In the genomic region with DNA sequence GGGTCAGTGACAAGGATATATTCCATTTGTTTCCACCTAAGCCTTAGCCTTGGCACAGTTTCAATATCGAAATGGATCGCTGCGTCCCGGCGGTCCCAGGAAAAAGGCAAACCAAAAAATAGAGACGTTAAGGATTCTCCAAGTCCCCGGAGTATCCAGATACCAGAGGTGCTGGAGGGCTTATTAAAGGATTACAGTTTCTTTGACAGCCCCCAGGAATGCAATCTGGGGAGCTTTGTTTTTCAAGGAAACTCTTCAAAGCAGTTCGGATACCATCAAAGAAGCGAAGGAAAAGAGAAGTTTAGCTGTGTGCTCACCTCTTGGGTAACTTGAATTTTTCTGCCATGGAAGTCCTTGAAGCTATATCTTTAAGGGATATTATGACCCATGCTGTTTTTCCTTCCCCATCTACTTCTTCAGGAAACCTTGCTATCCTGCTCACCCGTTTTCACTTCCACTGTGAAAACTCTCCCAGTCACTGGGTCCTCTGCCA, we compare ENCODE assay signal across 1 cellular context.
TF ChIP-seq lines count a peak whose summit lies in the region.

No MANE protein-coding gene starts in this region.

TF ChIP-seq in HepG2, 621 proteins besides CTCF, POLR2A, EP300 and RAD21 (continued from another document):
- TF ChIP-seq ATAD3A (CRISPR knock-in tag; IDR thresholded peaks at IDR 0.05), result no peak
- TF ChIP-seq, protein P1, sequence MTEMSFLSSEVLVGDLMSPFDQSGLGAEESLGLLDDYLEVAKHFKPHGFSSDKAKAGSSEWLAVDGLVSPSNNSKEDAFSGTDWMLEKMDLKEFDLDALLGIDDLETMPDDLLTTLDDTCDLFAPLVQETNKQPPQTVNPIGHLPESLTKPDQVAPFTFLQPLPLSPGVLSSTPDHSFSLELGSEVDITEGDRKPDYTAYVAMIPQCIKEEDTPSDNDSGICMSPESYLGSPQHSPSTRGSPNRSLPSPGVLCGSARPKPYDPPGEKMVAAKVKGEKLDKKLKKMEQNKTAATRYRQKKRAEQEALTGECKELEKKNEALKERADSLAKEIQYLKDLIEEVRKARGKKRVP (CRISPR knock-in tag; IDR thresholded peaks at IDR 0.05), result no peak
- TF ChIP-seq, protein P2, sequence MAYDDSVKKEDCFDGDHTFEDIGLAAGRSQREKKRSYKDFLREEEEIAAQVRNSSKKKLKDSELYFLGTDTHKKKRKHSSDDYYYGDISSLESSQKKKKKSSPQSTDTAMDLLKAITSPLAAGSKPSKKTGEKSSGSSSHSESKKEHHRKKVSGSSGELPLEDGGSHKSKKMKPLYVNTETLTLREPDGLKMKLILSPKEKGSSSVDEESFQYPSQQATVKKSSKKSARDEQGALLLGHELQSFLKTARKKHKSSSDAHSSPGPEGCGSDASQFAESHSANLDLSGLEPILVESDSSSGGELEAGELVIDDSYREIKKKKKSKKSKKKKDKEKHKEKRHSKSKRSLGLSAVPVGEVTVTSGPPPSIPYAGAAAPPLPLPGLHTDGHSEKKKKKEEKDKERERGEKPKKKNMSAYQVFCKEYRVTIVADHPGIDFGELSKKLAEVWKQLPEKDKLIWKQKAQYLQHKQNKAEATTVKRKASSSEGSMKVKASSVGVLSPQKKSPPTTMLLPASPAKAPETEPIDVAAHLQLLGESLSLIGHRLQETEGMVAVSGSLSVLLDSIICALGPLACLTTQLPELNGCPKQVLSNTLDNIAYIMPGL (CRISPR knock-in tag; IDR thresholded peaks at IDR 0.05; ENCODE audit: borderline replicate concordance in 1 of 2, low read depth in 1 of 2), result no peak
- no peak for TF ChIP-seq AGO1 (IDR thresholded peaks at IDR 0.05; ENCODE audit: low read depth, low read length, poor library complexity, severe bottlenecking)
- TF ChIP-seq TBL1XR1 (IDR thresholded peaks at IDR 0.05; ENCODE audit: borderline replicate concordance, low read length, partially characterized antibody), result no peak
- TF ChIP-seq, protein P3, sequence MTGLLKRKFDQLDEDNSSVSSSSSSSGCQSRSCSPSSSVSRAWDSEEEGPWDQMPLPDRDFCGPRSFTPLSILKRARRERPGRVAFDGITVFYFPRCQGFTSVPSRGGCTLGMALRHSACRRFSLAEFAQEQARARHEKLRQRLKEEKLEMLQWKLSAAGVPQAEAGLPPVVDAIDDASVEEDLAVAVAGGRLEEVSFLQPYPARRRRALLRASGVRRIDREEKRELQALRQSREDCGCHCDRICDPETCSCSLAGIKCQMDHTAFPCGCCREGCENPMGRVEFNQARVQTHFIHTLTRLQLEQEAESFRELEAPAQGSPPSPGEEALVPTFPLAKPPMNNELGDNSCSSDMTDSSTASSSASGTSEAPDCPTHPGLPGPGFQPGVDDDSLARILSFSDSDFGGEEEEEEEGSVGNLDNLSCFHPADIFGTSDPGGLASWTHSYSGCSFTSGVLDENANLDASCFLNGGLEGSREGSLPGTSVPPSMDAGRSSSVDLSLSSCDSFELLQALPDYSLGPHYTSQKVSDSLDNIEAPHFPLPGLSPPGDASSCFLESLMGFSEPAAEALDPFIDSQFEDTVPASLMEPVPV (CRISPR knock-in tag; IDR thresholded peaks at IDR 0.05), result no peak
- TF ChIP-seq ZNF557 (CRISPR knock-in tag; IDR thresholded peaks at IDR 0.05), result no peak
- no peak for TF ChIP-seq ZSCAN12 (CRISPR knock-in tag; IDR thresholded peaks at IDR 0.05)
- no peak for TF ChIP-seq RORA (CRISPR knock-in tag; IDR thresholded peaks at IDR 0.05)
- no peak for TF ChIP-seq GTF2F1 (IDR thresholded peaks at IDR 0.05; ENCODE audit: low read length)
- TF ChIP-seq THAP11 (CRISPR knock-in tag; IDR thresholded peaks at IDR 0.05), result no peak
- TF ChIP-seq TAF1 (CRISPR knock-in tag; IDR thresholded peaks at IDR 0.05), result no peak
- no peak for TF ChIP-seq ZNF138 (CRISPR knock-in tag; IDR thresholded peaks at IDR 0.05; ENCODE audit: low read depth)
